8 cellular contexts compared by ENCODE assay signal in the genomic region with DNA sequence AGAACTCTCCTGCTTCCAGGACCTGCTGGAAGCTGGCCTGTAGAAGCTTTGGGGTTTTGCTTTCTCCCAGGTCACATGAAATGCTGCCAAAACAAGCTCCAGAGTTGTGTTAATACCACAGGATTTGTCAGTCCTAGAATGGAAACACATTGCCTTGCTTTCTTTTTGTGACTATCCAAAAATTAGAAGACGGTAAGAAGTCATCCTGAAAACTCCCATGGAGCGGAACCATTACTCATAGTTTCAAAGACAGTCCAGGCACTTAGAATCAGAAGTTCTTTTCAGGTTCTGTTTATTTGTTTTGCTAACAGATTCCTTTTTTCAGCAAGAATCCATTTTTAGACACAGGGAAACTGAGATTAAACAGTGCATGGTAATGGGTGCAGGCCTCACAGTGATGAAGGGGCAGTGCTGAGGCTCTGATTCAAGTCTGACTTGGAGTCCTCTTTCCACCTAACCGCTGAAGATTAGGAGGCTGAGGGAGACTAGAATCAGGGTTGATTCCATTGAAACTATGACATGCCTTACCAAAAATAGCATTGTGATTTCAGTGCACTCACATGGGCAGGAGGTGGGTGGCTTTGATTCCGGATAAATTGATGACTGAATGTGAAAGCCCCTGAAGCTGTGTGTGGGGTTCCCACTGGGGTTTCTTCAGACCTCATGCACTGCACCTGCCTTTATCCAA.
DNase-seq lines count a peak whose midpoint lies in the region; ATAC-seq and TF ChIP-seq lines count a peak whose summit lies in the region.

No MANE protein-coding gene starts in this region.

- no peak overlapping the region for H3K4me3 ChIP-seq in AG09309 (ENCODE audit: control insufficient read depth, low read depth, low read length)
- H3K4me3 ChIP-seq in ascending aorta = peak overlapping the region in 1 of 2 donors; percentile 29
- no peak overlapping the region for H3K4me3 ChIP-seq in mesodermal cell (ENCODE audit: extremely low read depth, insufficient read depth, low read length, poor library complexity, severe bottlenecking)
- no peak overlapping the region for H3K4me3 ChIP-seq in GM23338

- no peak overlapping the region for H3K4me3 Mint-ChIP-seq in GM23338

- peaks cover 13 to 26% of the 10 kb centered on the region in 2 donors for H3K4me1 ChIP-seq in ascending aorta
- peaks cover 43% of the 10 kb centered on the region for H3K4me1 ChIP-seq in mesodermal cell (ENCODE audit: control insufficient read depth, insufficient read depth, low read length, poor library complexity, severe bottlenecking)
- no peaks in the 10 kb centered on the region for H3K4me1 ChIP-seq in GM23338 (ENCODE audit: insufficient read depth)

- H4K20me1 ChIP-seq in GM23338 (replicated peaks; ENCODE audit: insufficient read depth) = no peaks in the 10 kb centered on the region

- peak; percentile 45 for ATAC-seq in GM21381 (IDR thresholded peaks at IDR 0.05; ENCODE audit: unreplicated experiment)
- no peak for ATAC-seq in GM23338

- WGBS in mesodermal cell (ENCODE audit: insufficient coverage in 2 of 2), 2 experiments = 92 to 100% methylated on average over 1 to 3 of the region's 4 CpGs

- TF ChIP-seq CTCF in AG09309 (IDR thresholded peaks at IDR 0.05; ENCODE audit: control insufficient read depth, insufficient read depth, low read depth, low read length, missing control alignments) (no peak), ascending aorta (IDR thresholded peaks at IDR 0.05) (no peak), GM23338 (conservative IDR thresholded peaks at IDR 0.05; ENCODE audit: low read depth in 2 of 2) (no peak)

- H3K9me2 ChIP-seq in GM23338 (ENCODE audit: insufficient read depth) = no peaks in the 10 kb centered on the region

- H2AFZ ChIP-seq in GM23338 = no peak overlapping the region

- H3K4me1 Mint-ChIP-seq in GM23338 = no peaks in the 10 kb centered on the region; the same call in 2 of the 3 replicates

- no peaks in the 10 kb centered on the region for H3K9me3 ChIP-seq in ascending aorta
- H3K9me3 ChIP-seq in mesodermal cell (ENCODE audit: control insufficient read depth, low read length) = no peaks in the 10 kb centered on the region

- H3K36me3 Mint-ChIP-seq in GM23338 (ENCODE audit: low read depth) = no peaks in the 10 kb centered on the region

- DNase-seq in AG09309 (ENCODE audit: low read depth) (peak; percentile 44), ascending aorta (ENCODE audit: low spot score in 2 of 2) (no peak), H4 (ENCODE audit: low spot score) (no peak), RPMI8226 (no peak), NCI-H446 (lab: John Stamatoyannopoulos, UW) (no peak), GM23338 (ENCODE audit: low spot score) (no peak)

- H3K27me3 ChIP-seq in ascending aorta (no peaks in the 10 kb centered on the region), GM23338 (ENCODE audit: insufficient read depth) (no peaks in the 10 kb centered on the region)

- H3K79me2 ChIP-seq in GM23338 (replicated peaks; ENCODE audit: insufficient read depth) = no peaks in the 10 kb centered on the region

- no peak overlapping the region for H3K27ac Mint-ChIP-seq in GM23338

- no peaks in the 10 kb centered on the region for H3F3A ChIP-seq in GM23338 (replicated peaks; ENCODE audit: low read depth)

- H3K27me3 Mint-ChIP-seq in GM23338 (ENCODE audit: insufficient read depth, low read depth, poor library complexity) = no peaks in the 10 kb centered on the region

- H3K27ac ChIP-seq in ascending aorta (peak overlapping the region; percentile 78 to 94), mesodermal cell (ENCODE audit: low read depth, low read length, severe bottlenecking) (peak overlapping the region; percentile 2), GM23338 (ENCODE audit: low read depth) (no peak overlapping the region)

- no peak overlapping the region for H3K4me2 ChIP-seq in GM23338

- no peaks in the 10 kb centered on the region; the same call in 2 of the 3 replicates for H3K9me3 Mint-ChIP-seq in GM23338

- H3K36me3 ChIP-seq in ascending aorta = peaks cover 14 to 15% of the 10 kb centered on the region in 2 donors
- H3K36me3 ChIP-seq in mesodermal cell (ENCODE audit: control insufficient read depth, insufficient read depth, low read length) = peaks cover 54% of the 10 kb centered on the region
- no peaks in the 10 kb centered on the region for H3K36me3 ChIP-seq in GM23338 (ENCODE audit: insufficient read depth)

- intact Hi-C loops in ascending aorta (cut with DNase I) = loop anchor here (1.0 to 10.0 kb wide), 3 partner anchors 29 to 60 kb away; no protein-coding TSS in a partner anchor

TF ChIP-seq in GM23338, 12 proteins besides CTCF, POLR2A, EP300 and RAD21 (continues in another document):
- TF ChIP-seq ETS1 (IDR thresholded peaks at IDR 0.05) (no peak), EZH2phosphoT487 (IDR thresholded peaks at IDR 0.05; ENCODE audit: unreplicated experiment) (no peak), CREB1 (CRISPR knock-in tag; IDR thresholded peaks at IDR 0.05; ENCODE audit: low read depth) (no peak), STAT1 (IDR thresholded peaks at IDR 0.05; ENCODE audit: unreplicated experiment) (no peak), ZNF114 (CRISPR knock-in tag; IDR thresholded peaks at IDR 0.05) (no peak), ZNF462 (CRISPR knock-in tag; IDR thresholded peaks at IDR 0.05) (no peak), JUNB (IDR thresholded peaks at IDR 0.05; ENCODE audit: unreplicated experiment) (no peak), EZH2 (IDR thresholded peaks at IDR 0.05; ENCODE audit: low read depth, unreplicated experiment) (no peak), POLR2AphosphoS5 (IDR thresholded peaks at IDR 0.05; ENCODE audit: low read depth) (no peak), ZNF331 (CRISPR knock-in tag; IDR thresholded peaks at IDR 0.05; ENCODE audit: low read depth) (no peak)
